1 cellular context compared by ENCODE assay signal in genomic region chr19:46994141-46994686, GRCh38.
TF ChIP-seq lines count a peak whose summit lies in the region.

No MANE protein-coding gene starts in this region.

TF ChIP-seq in HEK293, 187 proteins besides CTCF, POLR2A, EP300 and RAD21 (continued from another document):
- TF ChIP-seq ZSCAN4 (tag by site-specific recombination; IDR thresholded peaks at IDR 0.05) (no peak), ZNF398 (tag by site-specific recombination; IDR thresholded peaks at IDR 0.05) (no peak), PRDM4 (tag by site-specific recombination; IDR thresholded peaks at IDR 0.05) (no peak), ZNF2 (tag by site-specific recombination; IDR thresholded peaks at IDR 0.05) (no peak)
